ENCODE assay signal across 14 cellular contexts in genomic region chr10:29773675-29774091, GRCh38.
DNase-seq lines count a peak whose midpoint lies in the region; ATAC-seq and TF ChIP-seq lines count a peak whose summit lies in the region.
"Had no signal": no experiment of that assay in that cellular context is flagged by ENCODE, and none has a peak within 500 bp of the region (broad histone marks: within the 10 kb centered on the region; RNA-seq: fewer than 3 reads in every experiment).

No MANE protein-coding gene starts in this region.

- H3K36me3 ChIP-seq in BE2C (no peaks in the 10 kb centered on the region), sigmoid colon (no peaks in the 10 kb centered on the region)
- H3K36me3 ChIP-seq: BLaER1, HAP-1 had no signal

- H3K9me3 Mint-ChIP-seq in dendritic cell treated with granulocyte-macrophage colony-stimulating factor and Interleukin-4, amounts not matched to agents 40 ng/mL and 50 ng/mL, for 4 days, result no peaks in the 10 kb centered on the region

- H3K27me3 ChIP-seq in BE2C (no peaks in the 10 kb centered on the region), sigmoid colon (no peaks in the 10 kb centered on the region)
- H3K27me3 ChIP-seq: BLaER1 had no signal

- H3K4me1 ChIP-seq in BE2C (no peaks in the 10 kb centered on the region), sigmoid colon (peaks cover 0 to 33% (median 20%) of the 10 kb centered on the region in 4 donors)
- H3K4me1 ChIP-seq: Caco-2, HAP-1 had no signal

- H3K4me1 Mint-ChIP-seq in dendritic cell treated with granulocyte-macrophage colony-stimulating factor and Interleukin-4, amounts not matched to agents 40 ng/mL and 50 ng/mL, for 4 days (ENCODE audit: low read depth), result peaks cover 37% of the 10 kb centered on the region

- DNase-seq in BE2C (peak; percentile 12), ELF-1 (ENCODE audit: low read depth, low spot score) (peak; percentile 39), sigmoid colon (no peak), DMS153 treated with DMSO at 0.1 percent for 48 hours (lab: John Stamatoyannopoulos, UW; ENCODE audit: unreplicated experiment) (no peak)
- DNase-seq in stimulated activated naive CD8-positive, alpha-beta T cell treated with anti-CD3 and anti-CD28 coated beads, Interleukin-15, Interleukin-2, amounts not matched to agents 100 U/mL and 50 U/mL, for 24 hours, result no peak
- DNase-seq in stimulated activated CD4-positive, alpha-beta T cell treated with anti-CD3 and anti-CD28 coated beads, Interleukin-2, amount 100 ng/mL, for 48 hours, result no peak
- DNase-seq: Caco-2; CD8-positive, alpha-beta memory T cell; DMS 273 treated with DMSO at 0.1 percent for 48 hours; DMS79; KBM-7 had no signal

- 94 to 97% methylated on average over 1 of the region's 1 CpG for WGBS in sigmoid colon, 2 donors

- TF ChIP-seq EP300 in sigmoid colon (IDR thresholded peaks at IDR 0.05), result no peak

- intact Hi-C loops in dendritic cell treated with granulocyte-macrophage colony-stimulating factor and Interleukin-4, amounts not matched to agents 40 ng/mL and 50 ng/mL, for 4 days (cut with micrococcal nuclease), result no loop called here
- intact Hi-C loops in sigmoid colon (cut with DNase I), result no loop called here

- no peak for TF ChIP-seq POLR2A in sigmoid colon (IDR thresholded peaks at IDR 0.05)

- peak overlapping the region; percentile 56 for H3K27ac Mint-ChIP-seq in dendritic cell treated with granulocyte-macrophage colony-stimulating factor and Interleukin-4, amounts not matched to agents 40 ng/mL and 50 ng/mL, for 4 days
- H3K27ac Mint-ChIP-seq: CD8-positive, alpha-beta memory T cell had no signal

- no peak for ATAC-seq in stimulated activated naive CD8-positive, alpha-beta T cell treated with anti-CD3 and anti-CD28 coated beads, Interleukin-15, Interleukin-2, amounts not matched to agents 100 U/mL and 50 U/mL, for 24 hours

- H3K27me3 Mint-ChIP-seq in dendritic cell treated with granulocyte-macrophage colony-stimulating factor and Interleukin-4, amounts not matched to agents 40 ng/mL and 50 ng/mL, for 4 days, result peaks cover 9% of the 10 kb centered on the region

- TF ChIP-seq CTCF in BE2C (IDR thresholded peaks at IDR 0.05; ENCODE audit: low read depth, low read length), result no peak
- no peak for TF ChIP-seq CTCF in sigmoid colon (IDR thresholded peaks at IDR 0.05)

- peak overlapping the region in 3 of 4 donors; percentile 36 to 76 (median 70) for H3K27ac ChIP-seq in sigmoid colon
- H3K27ac ChIP-seq: BLaER1 had no signal

- H3K9me3 ChIP-seq in BE2C, result no peaks in the 10 kb centered on the region
- H3K9me3 ChIP-seq in sigmoid colon, result no peaks in the 10 kb centered on the region
- H3K9me3 ChIP-seq: BLaER1, Caco-2, HAP-1 had no signal

- no peak overlapping the region for H3K4me3 ChIP-seq in BE2C (ENCODE audit: low read depth, low read length)
- H3K4me3 ChIP-seq in sigmoid colon, result no peak overlapping the region
- H3K4me3 ChIP-seq: BLaER1, HAP-1 had no signal

- no peak overlapping the region for H3K4me3 Mint-ChIP-seq in dendritic cell treated with granulocyte-macrophage colony-stimulating factor and Interleukin-4, amounts not matched to agents 40 ng/mL and 50 ng/mL, for 4 days
- H3K4me3 Mint-ChIP-seq: CD8-positive, alpha-beta memory T cell had no signal

- no peaks in the 10 kb centered on the region for H3K36me3 Mint-ChIP-seq in dendritic cell treated with granulocyte-macrophage colony-stimulating factor and Interleukin-4, amounts not matched to agents 40 ng/mL and 50 ng/mL, for 4 days (ENCODE audit: low read depth)

Comparison
In these comparisons a context has a peak if more than half of its experiments do, and no peak if none do; other contexts are left out.
1. DNase-seq: peak in BE2C (single experiment) and ELF-1 (single experiment); none in sigmoid colon (single experiment), stimulated activated naive CD8-positive, alpha-beta T cell treated with anti-CD3 and anti-CD28 coated beads, Interleukin-15, Interleukin-2, amounts not matched to agents 100 U/mL and 50 U/mL, for 24 hours (single experiment), stimulated activated CD4-positive, alpha-beta T cell treated with anti-CD3 and anti-CD28 coated beads, Interleukin-2, amount 100 ng/mL, for 48 hours (0 of 2) and DMS153 treated with DMSO at 0.1 percent for 48 hours (single experiment).